Comparison of ENCODE assay signal across 2 cellular contexts in genomic region chr11:2368851-2369180, GRCh38.
TF ChIP-seq lines count a peak whose summit lies in the region.

No MANE protein-coding gene starts in this region.

TF ChIP-seq in liver, 16 proteins besides CTCF, POLR2A, EP300 and RAD21:
- TF ChIP-seq SP1 (IDR thresholded peaks at IDR 0.05) (no peak), RXRA (IDR thresholded peaks at IDR 0.05) (no peak), YY1 (IDR thresholded peaks at IDR 0.05) (no peak), JUND (IDR thresholded peaks at IDR 0.05) (no peak), FOXA2 (IDR thresholded peaks at IDR 0.05) (no peak), EGR1 (IDR thresholded peaks at IDR 0.05; ENCODE audit: low read depth in 2 of 2) (no peak), HNF4G (IDR thresholded peaks at IDR 0.05) (no peak), FOXA1 (IDR thresholded peaks at IDR 0.05) (no peak), ZBTB33 (IDR thresholded peaks at IDR 0.05) (no peak), TAF1 (conservative IDR thresholded peaks at IDR 0.05) (no peak), MAX (IDR thresholded peaks at IDR 0.05) (no peak), GABPA (IDR thresholded peaks at IDR 0.05 in 1 of 2, conservative IDR thresholded peaks at IDR 0.05 in 1 of 2) (no peak), REST (IDR thresholded peaks at IDR 0.05) (no peak), ATF3 (IDR thresholded peaks at IDR 0.05) (no peak), NR2F2 (IDR thresholded peaks at IDR 0.05) (no peak), HNF4A (conservative IDR thresholded peaks at IDR 0.05) (no peak)
TF ChIP-seq in liver: peak in this region for 0.

TF ChIP-seq in HepG2, 621 proteins besides CTCF, POLR2A, EP300 and RAD21:
- TF ChIP-seq DPF2 (CRISPR knock-in tag; IDR thresholded peaks at IDR 0.05; ENCODE audit: borderline replicate concordance, low read depth) (no peak), AHR (CRISPR knock-in tag; IDR thresholded peaks at IDR 0.05) (no peak), ZNF124 (CRISPR knock-in tag; IDR thresholded peaks at IDR 0.05) (no peak), ZNF503 (CRISPR knock-in tag; IDR thresholded peaks at IDR 0.05) (no peak), MED1 (CRISPR knock-in tag; IDR thresholded peaks at IDR 0.05) (no peak), ZNF550 (CRISPR knock-in tag; IDR thresholded peaks at IDR 0.05; ENCODE audit: borderline replicate concordance) (no peak), ZNF407 (CRISPR knock-in tag; IDR thresholded peaks at IDR 0.05; ENCODE audit: not compliant biosample characterization) (no peak), ZFP91 (CRISPR knock-in tag; IDR thresholded peaks at IDR 0.05; ENCODE audit: borderline replicate concordance) (no peak), EZH2 (conservative IDR thresholded peaks at IDR 0.05; ENCODE audit: low read depth, low read length) (no peak), ZFP82 (CRISPR knock-in tag; IDR thresholded peaks at IDR 0.05; ENCODE audit: borderline replicate concordance) (no peak), RFX1 (IDR thresholded peaks at IDR 0.05) (no peak), ZBTB10 (CRISPR knock-in tag; IDR thresholded peaks at IDR 0.05; ENCODE audit: borderline replicate concordance) (no peak), ZNF292 (CRISPR knock-in tag; IDR thresholded peaks at IDR 0.05; ENCODE audit: borderline replicate concordance, low read depth) (no peak), ASH2L (IDR thresholded peaks at IDR 0.05; ENCODE audit: insufficient read length, low read depth, low read length) (no peak), ZKSCAN1 (IDR thresholded peaks at IDR 0.05; ENCODE audit: low read length) (no peak)
TF ChIP-seq in HepG2: peak in this region for 0.
